In the genomic region with DNA sequence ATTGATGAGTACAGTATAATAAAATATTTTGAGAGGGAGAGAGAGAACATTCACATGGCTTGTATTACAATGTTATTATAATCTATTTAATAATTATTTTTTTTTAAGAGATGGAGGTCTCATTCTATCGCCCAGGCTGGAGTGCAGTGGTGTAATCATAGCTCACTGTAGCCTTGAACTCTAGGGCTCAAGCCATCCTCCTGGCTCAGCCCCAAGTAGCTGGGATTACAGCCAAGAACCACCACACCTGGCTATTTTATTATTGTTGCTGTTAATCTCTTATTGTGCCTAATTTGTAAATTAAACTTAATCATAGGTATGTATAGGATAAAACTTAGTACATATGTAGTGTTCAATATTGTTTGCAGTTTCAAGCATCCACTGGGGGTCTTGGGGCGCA, we compare ENCODE assay signal across 19 cellular contexts. TPM values are rescaled to one million over a fixed set of nuclear protein-coding genes. Genes with fewer than 3 reads are reported as not detected.
DNase-seq lines count a peak whose midpoint lies in the region; ATAC-seq and TF ChIP-seq lines count a peak whose summit lies in the region.
"Had no signal": no experiment of that assay in that cellular context is flagged by ENCODE, and none has a peak within 500 bp of the region (broad histone marks: within the 10 kb centered on the region; RNA-seq: fewer than 3 reads in every experiment).

No MANE protein-coding gene starts in this region.

- H3K9me3 ChIP-seq in liver (ENCODE audit: control insufficient read depth in 4 of 4, low read length in 3 of 4), result no peaks in the 10 kb centered on the region
- H3K9me3 ChIP-seq: lower lobe of right lung, psoas muscle had no signal

- 61% methylated on average over 2 of the region's 2 CpGs for WGBS in liver

- no peaks in the 10 kb centered on the region for H3K36me3 ChIP-seq in liver (ENCODE audit: control insufficient read depth in 4 of 4, insufficient read depth in 3 of 4, low read depth in 1 of 4, low read length in 3 of 4)
- H3K36me3 ChIP-seq: lower lobe of right lung had no signal

- ATAC-seq in GM21526 (IDR thresholded peaks at IDR 0.05; ENCODE audit: low FRiP score, unreplicated experiment), result no peak
- ATAC-seq: lower lobe of right lung, psoas muscle, SK-N-SH treated with all-trans-retinoic acid at 6 μM for 48 hours had no signal

- peak in 1 of 2 donors; percentile 29 for TF ChIP-seq RAD21 in liver (IDR thresholded peaks at IDR 0.05)

- DNase-seq in NCI-H1417 (lab: John Stamatoyannopoulos, UW) (peak in 2 of 3 experiments; percentile 18 to 73), NCI-H1417 treated with DMSO at 0.1 percent for 48 hours (lab: John Stamatoyannopoulos, UW) (no peak), NCI-H1092 treated with DMSO at 0.1 percent for 48 hours (lab: John Stamatoyannopoulos, UW) (peak; percentile 28), RPMI8226 (peak; percentile 61), SKM-1 (lab: John Stamatoyannopoulos, UW; ENCODE audit: unreplicated experiment) (no peak), putamen (ENCODE audit: low spot score) (no peak)
- DNase-seq: activated CD8-positive, alpha-beta T cell treated with anti-CD3 and anti-CD28 coated beads for 36 hours; activated naive CD4-positive, alpha-beta T cell treated with anti-CD3 and anti-CD28 coated beads for 36 hours; activated T-cell treated with anti-CD3 and anti-CD28 coated beads, Interleukin-2, amount 50 U/mL, for 1 hour; caudate nucleus; foreskin fibroblast; lower lobe of right lung; NCI-H2227 treated with DMSO at 0.1 percent for 48 hours; psoas muscle; stimulated activated CD4-positive, alpha-beta T cell treated with anti-CD3 and anti-CD28 coated beads, Interleukin-4, amount 100 ng/mL, for 4 hours had no signal

- H3K4me1 ChIP-seq in liver (ENCODE audit: control insufficient read depth in 4 of 4, insufficient read depth in 4 of 4, low read length in 3 of 4), result peaks cover 0 to 6% (median 3%) of the 10 kb centered on the region in 4 donors
- H3K4me1 ChIP-seq: lower lobe of right lung had no signal

- no peak overlapping the region for H3K9ac ChIP-seq in liver (ENCODE audit: low read depth in 1 of 2, low read length in 2 of 2)

- TF ChIP-seq CTCF in liver (IDR thresholded peaks at IDR 0.05; ENCODE audit: low read depth, low read length, missing input control), result no peak

- H3K27me3 ChIP-seq in liver (ENCODE audit: control insufficient read depth in 4 of 4, insufficient read depth in 4 of 4, low read length in 3 of 4), result no peaks in the 10 kb centered on the region
- H3K27me3 ChIP-seq: hepatocyte had no signal

- no peak overlapping the region for H3K4me3 ChIP-seq in liver (ENCODE audit: low read depth in 1 of 3, low read length in 3 of 3)
- H3K4me3 ChIP-seq: hepatocyte, lower lobe of right lung, psoas muscle had no signal

- no peak overlapping the region for H3K27ac ChIP-seq in liver (ENCODE audit: low read depth in 1 of 2, low read length in 2 of 2)
- H3K27ac ChIP-seq: hepatocyte, lower lobe of right lung, psoas muscle had no signal

TF ChIP-seq in liver, 16 proteins besides CTCF, POLR2A, EP300 and RAD21:
- peak; percentile 49 to 60 for TF ChIP-seq HNF4A (conservative IDR thresholded peaks at IDR 0.05)
- no peak for TF ChIP-seq FOXA2 (IDR thresholded peaks at IDR 0.05)
- TF ChIP-seq GABPA (IDR thresholded peaks at IDR 0.05 in 1 of 2, conservative IDR thresholded peaks at IDR 0.05 in 1 of 2), result no peak
- TF ChIP-seq NR2F2 (IDR thresholded peaks at IDR 0.05), result peak; percentile 24
- peak; percentile 38 to 46 for TF ChIP-seq RXRA (IDR thresholded peaks at IDR 0.05)

RNA-seq across cellular contexts. Expression of a gene that starts 57.8 kb away (rescaled TPM):
- total RNA-seq in liver, result 10 to 100 TPM; 10.4 to 11.8 TPM
- 1 to 10 TPM; 5.4 to 5.9 TPM for polyA plus RNA-seq in liver

RNA-seq across cellular contexts. Expression of a gene that starts 58.3 kb away (rescaled TPM):
- total RNA-seq in liver, result 100 to 1,000 TPM in 1 of 2 donors, 10 to 100 TPM in 1; 98.5 to 101 TPM
- 100 to 1,000 TPM in 1 of 2 donors, 10 to 100 TPM in 1; 80.4 to 143 TPM for polyA plus RNA-seq in liver

Comparison
In these comparisons a context has a peak if more than half of its experiments do, and no peak if none do; other contexts are left out.
1. DNase-seq: peak in NCI-H1417 (2 of 3), NCI-H1092 treated with DMSO at 0.1 percent for 48 hours (single experiment) and RPMI8226 (single experiment); none in NCI-H1417 treated with DMSO at 0.1 percent for 48 hours (single experiment), SKM-1 (single experiment) and putamen (single experiment).